In genomic region chr1:205991237-205991636, GRCh38 we compare ENCODE assay signal across 31 cellular contexts. TPM values are rescaled to one million over a fixed set of nuclear protein-coding genes. Genes with fewer than 3 reads are reported as not detected.
DNase-seq lines count a peak whose midpoint lies in the region; ATAC-seq, FAIRE-seq and TF ChIP-seq lines count a peak whose summit lies in the region.
"Had no signal": no experiment of that assay in that cellular context is flagged by ENCODE, and none has a peak within 500 bp of the region (broad histone marks: within the 10 kb centered on the region; RNA-seq: fewer than 3 reads in every experiment).

No MANE protein-coding gene starts in this region.

- 89 to 100% methylated on average over 2 to 4 of the region's 4 CpGs for WGBS in mesodermal cell (ENCODE audit: insufficient coverage in 2 of 2), 2 experiments
- 87 to 100% methylated on average over 1 to 4 of the region's 4 CpGs for WGBS in gastroesophageal sphincter (ENCODE audit: low coverage in 1 of 2), 2 donors

- no peaks in the 10 kb centered on the region for H3K36me3 ChIP-seq in mesodermal cell (ENCODE audit: control insufficient read depth, insufficient read depth, low read length)
- peaks cover 0 to 23% of the 10 kb centered on the region in 2 donors for H3K36me3 ChIP-seq in gastroesophageal sphincter
- H3K36me3 ChIP-seq: BE2C had no signal

- no peak for ATAC-seq in gastroesophageal sphincter
- ATAC-seq: activated T-cell treated with anti-CD3 and anti-CD28 coated beads, Interleukin-2, amount 50 U/mL, for 72 hours; left cardiac atrium; naive thymus-derived CD4-positive, alpha-beta T cell; right cardiac atrium had no signal

- no peak for FAIRE-seq in frontal cortex (lab: Jason Lieb, UNC)
- FAIRE-seq: GM18507 had no signal

- peak; percentile 71 for DNase-seq in COLO829 (ENCODE audit: low spot score)
- DNase-seq in LHCN-M2 (ENCODE audit: low read depth), result peak; percentile 55
- peak; percentile 54 for DNase-seq in astrocyte of the spinal cord (ENCODE audit: low read depth, low spot score)
- no peak for DNase-seq in NCI-H1417 (lab: John Stamatoyannopoulos, UW)
- DNase-seq in NCI-H748 treated with DMSO at 0.1 percent for 48 hours (lab: John Stamatoyannopoulos, UW), result no peak
- DNase-seq in frontal cortex (ENCODE audit: low spot score in 2 of 2), result no peak
- DNase-seq: activated CD4-positive, alpha-beta T cell treated with anti-CD3 and anti-CD28 coated beads for 4 hours; activated naive CD4-positive, alpha-beta T cell treated with anti-CD3 and anti-CD28 coated beads for 36 hours; activated T-cell treated with anti-CD3 and anti-CD28 coated beads, Interleukin-2, amount 50 U/mL, for 72 hours; amygdala; BE2C; Caco-2; erythroblast; glutamatergic neuron; H9; KG1; left cardiac atrium; mesenchymal stem cell; naive thymus-derived CD4-positive, alpha-beta T cell; NCI-H1092; NCI-H2081 treated with DMSO at 0.1 percent for 48 hours; NCI-H446; right cardiac atrium; SHP77 treated with DMSO at 0.1 percent for 48 hours; stimulated activated CD4-positive, alpha-beta T cell treated with anti-CD3 and anti-CD28 coated beads, Interleukin-12 subunit alpha, Interleukin-12 subunit beta, amount 100 ng/mL, for 4 hours; trophoblast cell had no signal

- no peaks in the 10 kb centered on the region for H3K27me3 ChIP-seq in gastroesophageal sphincter

- H3K4me1 ChIP-seq in mesodermal cell (ENCODE audit: control insufficient read depth, insufficient read depth, low read length, poor library complexity, severe bottlenecking) (peaks cover 19% of the 10 kb centered on the region), gastroesophageal sphincter (peaks cover 0 to 4% (median 0%) of the 10 kb centered on the region in 3 donors)
- H3K4me1 ChIP-seq: BE2C, Caco-2 had no signal

- TF ChIP-seq CTCF in astrocyte of the spinal cord (IDR thresholded peaks at IDR 0.05; ENCODE audit: low read depth, low read length) (no peak), gastroesophageal sphincter (IDR thresholded peaks at IDR 0.05) (no peak)

- no peak for TF ChIP-seq EP300 in gastroesophageal sphincter (IDR thresholded peaks at IDR 0.05)

- H3K27ac ChIP-seq in mesodermal cell (ENCODE audit: low read depth, low read length, severe bottlenecking), result peak overlapping the region; percentile 56
- H3K27ac ChIP-seq in gastroesophageal sphincter, result no peak overlapping the region

- H3K9me3 ChIP-seq in mesodermal cell (ENCODE audit: control insufficient read depth, low read length) (no peaks in the 10 kb centered on the region), gastroesophageal sphincter (no peaks in the 10 kb centered on the region)
- H3K9me3 ChIP-seq: BE2C, Caco-2 had no signal

- TF ChIP-seq POLR2A in gastroesophageal sphincter (IDR thresholded peaks at IDR 0.05), result no peak

- H3K4me3 ChIP-seq in astrocyte of the spinal cord (ENCODE audit: low read depth, low read length) (no peak overlapping the region), mesodermal cell (ENCODE audit: extremely low read depth, insufficient read depth, low read length, poor library complexity, severe bottlenecking) (no peak overlapping the region), gastroesophageal sphincter (no peak overlapping the region)

- in situ Hi-C loops in astrocyte of the spinal cord (cut with HindIII; ENCODE audit: low sequenced_read_pairs), result no loop called here

RNA-seq across cellular contexts. Expression of gene RAB7B, which starts 12.0 kb away (rescaled TPM):
- total RNA-seq in LHCN-M2 (2014; rRNA removed), result 3.4 and 3.9 TPM in 2 replicates
- polyA plus RNA-seq in LHCN-M2 (2012), result 5.8 TPM
- 2.4 TPM for polyA plus RNA-seq in mesodermal cell (2013, experiment 1 of 2)
- 1.6 TPM for polyA plus RNA-seq in mesodermal cell (2013, experiment 2 of 2)
- 1 to 10 TPM in 3 of 4 donors, under 1 TPM in 1; 0.78 to 2.4 (median 2.0) TPM for total RNA-seq in gastroesophageal sphincter
- under 0.01 TPM for total RNA-seq in frontal cortex
- total RNA-seq: activated naive CD4-positive, alpha-beta T cell treated with anti-CD3 and anti-CD28 coated beads for 36 hours; activated T-cell treated with anti-CD3 and anti-CD28 coated beads, Interleukin-2, amount 50 U/mL, for 72 hours; Caco-2 had no signal
- polyA plus RNA-seq: naive thymus-derived CD4-positive, alpha-beta T cell had no signal

RNA-seq across cellular contexts. Expression of gene CTSE, which starts 32.5 kb away (rescaled TPM):
- total RNA-seq in LHCN-M2 (2014; rRNA removed) (not detected in 2 replicates), gastroesophageal sphincter (not detected), frontal cortex (not detected)
- polyA plus RNA-seq in LHCN-M2 (2012), result not detected
- 0.33 TPM for polyA plus RNA-seq in mesodermal cell (2013, experiment 1 of 2)
- not detected for polyA plus RNA-seq in mesodermal cell (2013, experiment 2 of 2)
- total RNA-seq: activated naive CD4-positive, alpha-beta T cell treated with anti-CD3 and anti-CD28 coated beads for 36 hours; activated T-cell treated with anti-CD3 and anti-CD28 coated beads, Interleukin-2, amount 50 U/mL, for 72 hours; Daoy; H9; left cardiac atrium; naive thymus-derived CD4-positive, alpha-beta T cell; omental fat pad had no signal
- polyA plus RNA-seq: naive thymus-derived CD4-positive, alpha-beta T cell; right cardiac atrium had no signal

RNA-seq across cellular contexts. Expression of gene SLC26A9, which starts 48.0 kb away (rescaled TPM):
- total RNA-seq in LHCN-M2 (2014; rRNA removed), result not detected in 2 replicates
- polyA plus RNA-seq in LHCN-M2 (2012), result not detected
- polyA plus RNA-seq in mesodermal cell (2013, experiment 1 of 2), result 0.29 TPM
- not detected for polyA plus RNA-seq in mesodermal cell (2013, experiment 2 of 2)
- under 1 TPM in 1 of 4 donors, not detected in 3; 0.16 TPM for total RNA-seq in gastroesophageal sphincter
- total RNA-seq in frontal cortex, result not detected
- total RNA-seq: activated naive CD4-positive, alpha-beta T cell treated with anti-CD3 and anti-CD28 coated beads for 36 hours; activated T-cell treated with anti-CD3 and anti-CD28 coated beads, Interleukin-2, amount 50 U/mL, for 72 hours; Caco-2; Daoy; H9; naive thymus-derived CD4-positive, alpha-beta T cell had no signal
- polyA plus RNA-seq: naive thymus-derived CD4-positive, alpha-beta T cell had no signal

Comparison
In these comparisons a context has a peak if more than half of its experiments do, and no peak if none do; other contexts are left out.
1. DNase-seq: peak in COLO829 (single experiment), LHCN-M2 (single experiment) and astrocyte of the spinal cord (single experiment); none in NCI-H1417 (0 of 3), NCI-H748 treated with DMSO at 0.1 percent for 48 hours (single experiment) and frontal cortex (0 of 2).